In the genomic region with DNA sequence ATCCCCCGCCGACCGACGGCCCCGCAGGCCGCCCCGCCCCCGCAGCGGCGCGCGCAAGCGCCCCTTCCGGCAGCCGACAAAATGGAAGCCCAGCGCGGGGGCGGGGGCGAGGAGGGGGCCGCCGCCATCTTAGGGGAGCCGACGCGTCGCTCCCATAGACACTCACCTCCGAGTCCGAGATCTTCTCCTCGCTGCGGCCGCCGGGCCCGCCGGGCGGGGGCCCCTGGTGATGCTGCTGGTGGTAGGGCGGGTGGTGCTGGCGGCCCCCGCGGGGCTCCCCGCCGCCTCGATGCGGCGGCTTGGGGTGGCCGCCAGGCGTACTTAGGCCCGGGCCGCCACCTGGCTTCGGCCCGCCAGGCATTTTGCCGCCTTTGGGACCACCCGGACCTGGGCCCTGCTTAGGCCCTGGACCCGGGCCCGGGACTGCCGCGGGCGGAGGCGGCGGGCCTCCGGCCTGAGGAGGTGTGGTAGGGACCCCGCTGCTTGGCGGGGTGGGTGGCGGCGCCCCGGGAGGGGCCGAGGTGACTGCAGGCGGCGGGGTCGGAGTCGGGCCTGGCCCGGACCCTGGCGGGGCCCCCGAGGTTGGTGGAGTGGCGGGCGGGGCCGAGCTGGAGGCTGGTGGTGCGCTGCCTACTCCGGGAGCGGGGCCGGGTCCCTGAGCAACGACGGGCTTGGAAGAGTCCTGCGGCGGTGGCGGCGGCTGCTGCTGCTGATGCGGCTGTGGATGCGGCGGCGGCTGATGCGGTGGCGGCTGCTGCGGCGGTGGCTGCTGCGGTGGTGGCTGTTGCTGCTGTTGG, we compare ENCODE assay signal across 8 cellular contexts. TPM values are rescaled to one million over a fixed set of nuclear protein-coding genes. Genes with fewer than 3 reads are reported as not detected.
DNase-seq lines count a peak whose midpoint lies in the region; ATAC-seq and TF ChIP-seq lines count a peak whose summit lies in the region.

No MANE protein-coding gene starts in this region.

- H3K4ac ChIP-seq in mesenchymal stem cell (ENCODE audit: low read depth in 1 of 2, low read length in 2 of 2) = peak overlapping the region; percentile 94 to 96

- H3K27me3 ChIP-seq in mesenchymal stem cell (ENCODE audit: control insufficient read depth in 1 of 2, insufficient read depth in 1 of 2, low read length in 2 of 2) = no peaks in the 10 kb centered on the region

- H3K9ac ChIP-seq in mesenchymal stem cell (ENCODE audit: low read length) = peak overlapping the region; percentile 94

- H2AFZ ChIP-seq in mesenchymal stem cell (ENCODE audit: low read depth, low read length) = peak overlapping the region; percentile 76

- no peak overlapping the region for H3K27ac ChIP-seq in mesenchymal stem cell (ENCODE audit: low read length, poor library complexity, severe bottlenecking)

- H2BK5ac ChIP-seq in mesenchymal stem cell (ENCODE audit: low read depth, low read length, poor library complexity, severe bottlenecking) = peak overlapping the region; percentile 96

- H4K91ac ChIP-seq in mesenchymal stem cell (ENCODE audit: low read length) = peak overlapping the region; percentile 95

- H3K18ac ChIP-seq in mesenchymal stem cell (ENCODE audit: low read depth in 1 of 2, low read length in 2 of 2) = peak overlapping the region; percentile 97 to 100

- H2BK120ac ChIP-seq in mesenchymal stem cell (ENCODE audit: low read depth, low read length) = peak overlapping the region; percentile 71

- no peak for TF ChIP-seq CTCF in AG09309 (IDR thresholded peaks at IDR 0.05; ENCODE audit: control insufficient read depth, insufficient read depth, low read depth, low read length, missing control alignments)

- DNase-seq in AG09309 (ENCODE audit: low read depth) (no peak), NK-92 (lab: John Stamatoyannopoulos, UW; ENCODE audit: unreplicated experiment) (peak; percentile 39), mesenchymal stem cell (peak; percentile 79)
- peak; percentile 96 for DNase-seq in activated CD8-positive, alpha-beta memory T cell treated with anti-CD3 and anti-CD28 coated beads for 24 hours
- DNase-seq in effector CD8-positive, alpha-beta T cell (lab: John Stamatoyannopoulos, UW) = peak; percentile 81
- DNase-seq in stimulated activated CD8-positive, alpha-beta memory T cell treated with anti-CD3 and anti-CD28 coated beads, Interleukin-12 subunit alpha, Interleukin-12 subunit beta, amount 100 ng/mL, for 1 hour (ENCODE audit: low read depth) = peak; percentile 81

- H3K23ac ChIP-seq in mesenchymal stem cell (ENCODE audit: low read length in 2 of 2) = peak overlapping the region in 1 of 2 experiments; percentile 100

- ATAC-seq in HG03565 (IDR thresholded peaks at IDR 0.05; ENCODE audit: unreplicated experiment) = peak; percentile 34

- H3K36me3 ChIP-seq in mesenchymal stem cell (ENCODE audit: control insufficient read depth in 1 of 2, insufficient read depth in 2 of 2, low read depth in 1 of 2, low read length in 2 of 2) = peaks cover 16 to 45% of the 10 kb centered on the region in 2 experiments

- H3K4me1 ChIP-seq in mesenchymal stem cell (ENCODE audit: control insufficient read depth, insufficient read depth, low read depth, low read length) = peaks cover 12% of the 10 kb centered on the region

- peak overlapping the region; percentile 90 for H2BK15ac ChIP-seq in mesenchymal stem cell (ENCODE audit: low read depth, poor library complexity, severe bottlenecking)

- no peaks in the 10 kb centered on the region for H3K9me3 ChIP-seq in mesenchymal stem cell (ENCODE audit: control insufficient read depth, low read length)

- H3K4me2 ChIP-seq in mesenchymal stem cell (ENCODE audit: low read length, poor library complexity, severe bottlenecking) = peak overlapping the region; percentile 9

- peak overlapping the region; percentile 95 to 100 for H3K14ac ChIP-seq in mesenchymal stem cell (ENCODE audit: low read length in 2 of 2)

- WGBS in mesenchymal stem cell = 0% methylated on average over 53 of the region's 94 CpGs

- H3K79me1 ChIP-seq in mesenchymal stem cell (replicated peaks; ENCODE audit: low read length, poor library complexity, severe bottlenecking) = no peaks in the 10 kb centered on the region

- TF ChIP-seq POLR2A in GM19193 (IDR thresholded peaks at IDR 0.05; ENCODE audit: extremely low read depth, insufficient read depth, insufficient read length) = peak; percentile 75

- peak overlapping the region; percentile 71 for H4K8ac ChIP-seq in mesenchymal stem cell (ENCODE audit: low read length)

- H2AK5ac ChIP-seq in mesenchymal stem cell (ENCODE audit: low read length, severe bottlenecking) = peak overlapping the region; percentile 73

- H2BK12ac ChIP-seq in mesenchymal stem cell (ENCODE audit: low read length in 2 of 2) = peak overlapping the region in 1 of 2 experiments; percentile 76

- peak overlapping the region; percentile 77 for H3K4me3 ChIP-seq in AG09309 (ENCODE audit: control insufficient read depth, low read depth, low read length)
- peak overlapping the region; percentile 92 to 99 for H3K4me3 ChIP-seq in mesenchymal stem cell (ENCODE audit: insufficient read depth in 1 of 2, low read depth in 1 of 2, low read length in 2 of 2)

RNA-seq across cellular contexts. Expression of gene SFPQ, which starts 0.7 kb away (rescaled TPM):
- 138 TPM for polyA plus RNA-seq in mesenchymal stem cell (2013, experiment 1 of 2)
- polyA plus RNA-seq in mesenchymal stem cell (2013, experiment 2 of 2) = 125 TPM
